17 cellular contexts compared by ENCODE assay signal in genomic region chr1:7681401-7681800, GRCh38.
DNase-seq lines count a peak whose midpoint lies in the region; ATAC-seq and TF ChIP-seq lines count a peak whose summit lies in the region.
"Had no signal": no experiment of that assay in that cellular context is flagged by ENCODE, and none has a peak within 500 bp of the region (broad histone marks: within the 10 kb centered on the region; RNA-seq: fewer than 3 reads in every experiment).

No MANE protein-coding gene starts in this region.

- no peak for TF ChIP-seq CTCF in GM23338 (conservative IDR thresholded peaks at IDR 0.05; ENCODE audit: low read depth in 2 of 2)
- TF ChIP-seq CTCF in neural progenitor cell (IDR thresholded peaks at IDR 0.05) = no peak
- TF ChIP-seq CTCF in MM.1S (IDR thresholded peaks at IDR 0.05; ENCODE audit: low read length) = no peak

- H3K4me3 Mint-ChIP-seq in GM23338 (peak overlapping the region; percentile 72; the same call in 2 of the 3 replicates), neural progenitor cell (peak overlapping the region; percentile 81)
- H3K4me3 Mint-ChIP-seq in central memory CD8-positive, alpha-beta T cell = peak overlapping the region; percentile 6

- H3K9me3 ChIP-seq in neural progenitor cell (ENCODE audit: low read depth) (no peaks in the 10 kb centered on the region), MM.1S (replicated peaks; ENCODE audit: insufficient read depth, low read length) (no peaks in the 10 kb centered on the region), GM23248 (ENCODE audit: low read depth) (no peaks in the 10 kb centered on the region)
- H3K9me3 ChIP-seq: ascending aorta, colonic mucosa had no signal

- peaks cover 28% of the 10 kb centered on the region for H3K27me3 Mint-ChIP-seq in GM23338 (ENCODE audit: insufficient read depth, low read depth, poor library complexity)
- H3K27me3 Mint-ChIP-seq in central memory CD8-positive, alpha-beta T cell = peaks cover 20% of the 10 kb centered on the region
- H3K27me3 Mint-ChIP-seq in neural progenitor cell (ENCODE audit: insufficient read depth, low read depth) = peaks cover 4% of the 10 kb centered on the region

- peaks cover 5% of the 10 kb centered on the region for H3K4me1 Mint-ChIP-seq in GM23338
- H3K4me1 Mint-ChIP-seq in central memory CD8-positive, alpha-beta T cell = no peaks in the 10 kb centered on the region
- H3K4me1 Mint-ChIP-seq in neural progenitor cell = peaks cover 17% of the 10 kb centered on the region
- H3K4me1 Mint-ChIP-seq: activated CD4-positive, alpha-beta T cell treated with anti-CD3 and anti-CD28 coated beads, Interleukin-2, amount 10 ng/mL, durations not matched to agents 7 days and 5 days had no signal

- H3K9ac ChIP-seq in neural progenitor cell = no peak overlapping the region
- H3K9ac ChIP-seq in MM.1S (ENCODE audit: low read length) = no peak overlapping the region
- H3K9ac ChIP-seq in GM23248 = no peak overlapping the region

- ATAC-seq in GM23338 (no peak), GM21515 (IDR thresholded peaks at IDR 0.05; ENCODE audit: unreplicated experiment) (no peak)
- ATAC-seq in central memory CD8-positive, alpha-beta T cell (replicated peaks; ENCODE audit: extremely low read depth, poor library complexity, severe bottlenecking) = no peak
- ATAC-seq: esophagus mucosa had no signal

- 0 out of 2 replicates have a peak, but pooled peaks cover 5% of the 10 kb centered on the region for H3F3A ChIP-seq in GM23338 (replicated peaks; ENCODE audit: low read depth)
- H3F3A ChIP-seq in neural progenitor cell (ENCODE audit: low read depth) = peaks cover 10% of the 10 kb centered on the region
- no peaks in the 10 kb centered on the region for H3F3A ChIP-seq in MM.1S (ENCODE audit: insufficient read depth, low read length)
- H3F3A ChIP-seq in GM23248 (ENCODE audit: insufficient read depth) = no peaks in the 10 kb centered on the region

- H3K4me1 ChIP-seq in GM23338 (ENCODE audit: insufficient read depth) (no peaks in the 10 kb centered on the region; the same call in 1 of the 2 replicates), neural progenitor cell (peaks cover 8% of the 10 kb centered on the region), MM.1S (ENCODE audit: low read length) (no peaks in the 10 kb centered on the region), GM23248 (ENCODE audit: insufficient read depth) (no peaks in the 10 kb centered on the region)
- H3K4me1 ChIP-seq: colonic mucosa had no signal

- no peaks in the 10 kb centered on the region for H3K9me2 ChIP-seq in GM23338 (ENCODE audit: insufficient read depth)
- H3K9me2 ChIP-seq in MM.1S (replicated peaks; ENCODE audit: insufficient read depth, low read length) = no peaks in the 10 kb centered on the region
- no peaks in the 10 kb centered on the region for H3K9me2 ChIP-seq in GM23248 (ENCODE audit: insufficient read depth)

- H3K36me3 Mint-ChIP-seq in GM23338 (ENCODE audit: low read depth) (no peaks in the 10 kb centered on the region), neural progenitor cell (no peaks in the 10 kb centered on the region)
- no peaks in the 10 kb centered on the region for H3K36me3 Mint-ChIP-seq in central memory CD8-positive, alpha-beta T cell (ENCODE audit: insufficient read depth)

- H3K4me2 ChIP-seq in GM23338 (no peak overlapping the region), neural progenitor cell (no peak overlapping the region), MM.1S (ENCODE audit: low read depth, low read length) (no peak overlapping the region), GM23248 (ENCODE audit: unreplicated experiment) (no peak overlapping the region)

- H3K27ac Mint-ChIP-seq in GM23338 (no peak overlapping the region), neural progenitor cell (peak overlapping the region; percentile 37)
- no peak overlapping the region for H3K27ac Mint-ChIP-seq in central memory CD8-positive, alpha-beta T cell (ENCODE audit: low read depth)
- H3K27ac Mint-ChIP-seq: activated CD4-positive, alpha-beta T cell treated with anti-CD3 and anti-CD28 coated beads, Interleukin-2, amount 10 ng/mL, durations not matched to agents 7 days and 5 days had no signal

- H4K20me1 ChIP-seq in GM23338 (replicated peaks; ENCODE audit: insufficient read depth) = no peaks in the 10 kb centered on the region
- H4K20me1 ChIP-seq in neural progenitor cell (ENCODE audit: low read depth) = no peaks in the 10 kb centered on the region
- no peaks in the 10 kb centered on the region for H4K20me1 ChIP-seq in MM.1S (ENCODE audit: insufficient read depth, low read length)
- no peaks in the 10 kb centered on the region for H4K20me1 ChIP-seq in GM23248 (ENCODE audit: insufficient read depth)

- H3K36me3 ChIP-seq in GM23338 (ENCODE audit: insufficient read depth) = no peaks in the 10 kb centered on the region
- H3K36me3 ChIP-seq in neural progenitor cell = no peaks in the 10 kb centered on the region
- H3K36me3 ChIP-seq in MM.1S (replicated peaks; ENCODE audit: insufficient read depth, low read length) = no peaks in the 10 kb centered on the region
- no peaks in the 10 kb centered on the region for H3K36me3 ChIP-seq in GM23248 (ENCODE audit: low read depth)
- H3K36me3 ChIP-seq: ascending aorta, colonic mucosa had no signal

- H3K4me3 ChIP-seq in GM23338 (no peak overlapping the region), neural progenitor cell (no peak overlapping the region), MM.1S (ENCODE audit: low read length) (no peak overlapping the region), GM23248 (no peak overlapping the region)

- WGBS in GM23248 (ENCODE audit: low coverage in 1 of 2, low lambda C conversion rate in 2 of 2, missing lambda C conversion rate in 2 of 2), 2 experiments = 84 to 89% methylated on average over 6 of the region's 6 CpGs

- DNase-seq in DMS53 (lab: John Stamatoyannopoulos, UW) (peak; percentile 35), DMS53 treated with DMSO at 0.1 percent for 48 hours (lab: John Stamatoyannopoulos, UW; ENCODE audit: unreplicated experiment) (no peak), GM23338 (ENCODE audit: low spot score) (no peak), neural progenitor cell (ENCODE audit: low spot score) (no peak), MM.1S (no peak), GM23248 (no peak)
- DNase-seq in central memory CD8-positive, alpha-beta T cell (ENCODE audit: low spot score in 2 of 2) = no peak
- DNase-seq: activated CD4-positive, alpha-beta T cell treated with anti-CD3 and anti-CD28 coated beads, Interleukin-2, amount 10 ng/mL, durations not matched to agents 7 days and 5 days; Calu3; mesendoderm; SHP77 treated with DMSO at 0.1 percent for 48 hours; T1000 had no signal

- H3K27ac ChIP-seq in GM23338 (ENCODE audit: low read depth) = no peak overlapping the region
- no peak overlapping the region for H3K27ac ChIP-seq in neural progenitor cell
- no peak overlapping the region for H3K27ac ChIP-seq in MM.1S (ENCODE audit: low read length)
- no peak overlapping the region for H3K27ac ChIP-seq in GM23248
- H3K27ac ChIP-seq: 22Rv1, ascending aorta, colonic mucosa had no signal

- H3K27me3 ChIP-seq in GM23338 (ENCODE audit: insufficient read depth) = peaks cover 25% of the 10 kb centered on the region
- peaks cover 27% of the 10 kb centered on the region for H3K27me3 ChIP-seq in neural progenitor cell
- peaks cover 96% of the 10 kb centered on the region for H3K27me3 ChIP-seq in MM.1S (replicated peaks; ENCODE audit: insufficient read depth, low read length)
- H3K27me3 ChIP-seq in GM23248 (replicated peaks; ENCODE audit: insufficient read depth) = peaks cover 18% of the 10 kb centered on the region
- H3K27me3 ChIP-seq: ascending aorta, colonic mucosa had no signal

- no peaks in the 10 kb centered on the region for H3K79me2 ChIP-seq in GM23338 (replicated peaks; ENCODE audit: insufficient read depth)
- no peaks in the 10 kb centered on the region for H3K79me2 ChIP-seq in neural progenitor cell (ENCODE audit: low read depth)
- H3K79me2 ChIP-seq in MM.1S (ENCODE audit: low read length) = no peaks in the 10 kb centered on the region
- H3K79me2 ChIP-seq in GM23248 (ENCODE audit: insufficient read depth) = no peaks in the 10 kb centered on the region

- no peaks in the 10 kb centered on the region for H3K9me3 Mint-ChIP-seq in GM23338
- H3K9me3 Mint-ChIP-seq in central memory CD8-positive, alpha-beta T cell = no peaks in the 10 kb centered on the region
- H3K9me3 Mint-ChIP-seq in neural progenitor cell = no peaks in the 10 kb centered on the region
- H3K9me3 Mint-ChIP-seq: activated CD4-positive, alpha-beta T cell treated with anti-CD3 and anti-CD28 coated beads, Interleukin-2, amount 10 ng/mL, durations not matched to agents 7 days and 5 days had no signal

- in situ Hi-C loops in GM23248 (cut with MboI) = no loop called here

- H2AFZ ChIP-seq in GM23338 (peak overlapping the region; percentile 95; the same call in 1 of the 2 replicates), neural progenitor cell (replicated peaks) (no peak overlapping the region), MM.1S (ENCODE audit: low read length) (no peak overlapping the region), GM23248 (no peak overlapping the region)

TF ChIP-seq in GM23338, 12 proteins besides CTCF, POLR2A, EP300 and RAD21 (continues in another document):
- no peak for TF ChIP-seq REST (IDR thresholded peaks at IDR 0.05; ENCODE audit: unreplicated experiment)
- TF ChIP-seq EZH2 (IDR thresholded peaks at IDR 0.05; ENCODE audit: low read depth, unreplicated experiment) = no peak

Comparison
In these comparisons a context has a peak if more than half of its experiments do, and no peak if none do; other contexts are left out.
1. H3K4me3 Mint-ChIP-seq: peak in every context shown above with its lines; median percentile 81 in neural progenitor cell; 72 in GM23338; 6 in central memory CD8-positive, alpha-beta T cell.